Comparison of ENCODE assay signal across 1 cellular context in the genomic region with DNA sequence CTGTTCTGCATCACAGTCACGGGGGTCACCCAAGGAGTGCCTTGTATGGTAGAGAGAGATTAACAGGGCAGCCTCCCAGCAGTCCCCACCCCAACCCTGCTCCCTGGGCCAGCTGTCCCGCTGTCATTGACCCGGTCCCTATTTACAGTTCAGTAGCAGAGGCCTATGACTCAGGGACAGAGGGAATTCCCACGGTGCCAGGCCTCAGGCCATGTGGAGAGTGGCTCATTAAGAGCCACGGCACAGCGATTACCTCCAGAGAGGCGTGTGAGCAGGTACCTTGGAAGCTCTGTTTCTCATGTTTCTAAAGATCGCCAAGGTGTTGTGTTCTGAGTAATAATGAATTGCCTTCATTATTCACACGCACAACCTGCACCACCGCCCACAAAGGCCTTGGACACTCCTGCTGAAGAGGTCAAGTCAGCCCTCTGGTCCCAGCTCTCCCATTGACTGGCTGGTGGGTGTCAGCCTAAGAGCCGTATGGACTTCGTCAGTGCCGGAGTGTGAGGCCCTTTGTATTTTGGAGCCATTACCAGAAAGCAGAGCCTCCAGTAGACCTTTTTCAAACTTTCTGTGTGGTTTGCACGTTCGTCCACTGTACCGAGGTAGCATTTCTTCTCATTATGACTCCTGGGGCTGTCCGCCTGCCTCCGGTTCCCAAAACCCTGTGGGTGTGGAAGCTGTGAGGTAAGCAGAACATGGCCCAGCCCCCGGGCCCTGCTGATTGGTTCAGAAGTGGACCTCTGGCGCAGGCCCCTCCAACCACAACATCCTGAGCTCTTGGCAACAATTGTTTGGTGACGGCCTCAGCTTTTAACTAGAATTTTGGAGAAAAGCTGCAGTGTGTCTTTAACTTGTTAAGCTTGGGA.
TF ChIP-seq lines count a peak whose summit lies in the region.

No MANE protein-coding gene starts in this region.

TF ChIP-seq in GM12878, 131 proteins besides CTCF, POLR2A, EP300 and RAD21 (continued from another document):
- TF ChIP-seq, protein P1, sequence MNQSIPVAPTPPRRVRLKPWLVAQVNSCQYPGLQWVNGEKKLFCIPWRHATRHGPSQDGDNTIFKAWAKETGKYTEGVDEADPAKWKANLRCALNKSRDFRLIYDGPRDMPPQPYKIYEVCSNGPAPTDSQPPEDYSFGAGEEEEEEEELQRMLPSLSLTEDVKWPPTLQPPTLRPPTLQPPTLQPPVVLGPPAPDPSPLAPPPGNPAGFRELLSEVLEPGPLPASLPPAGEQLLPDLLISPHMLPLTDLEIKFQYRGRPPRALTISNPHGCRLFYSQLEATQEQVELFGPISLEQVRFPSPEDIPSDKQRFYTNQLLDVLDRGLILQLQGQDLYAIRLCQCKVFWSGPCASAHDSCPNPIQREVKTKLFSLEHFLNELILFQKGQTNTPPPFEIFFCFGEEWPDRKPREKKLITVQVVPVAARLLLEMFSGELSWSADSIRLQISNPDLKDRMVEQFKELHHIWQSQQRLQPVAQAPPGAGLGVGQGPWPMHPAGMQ (IDR thresholded peaks at IDR 0.05; ENCODE audit: borderline replicate concordance) = no peak
- TF ChIP-seq KDM1A (IDR thresholded peaks at IDR 0.05; ENCODE audit: borderline replicate concordance) (no peak), PML (IDR thresholded peaks at IDR 0.05; ENCODE audit: low read length) (0 out of 2 replicates have a peak, but pooled peaks have one; percentile 68), YY1 (IDR thresholded peaks at IDR 0.05; ENCODE audit: low read depth, low read length) (peak; percentile 51; the same call in 1 of the 2 replicates), IKZF1 (conservative IDR thresholded peaks at IDR 0.05) (peak; percentile 76), BCL11A (IDR thresholded peaks at IDR 0.05; ENCODE audit: low read depth, low read length) (peak; percentile 72), SP1 (IDR thresholded peaks at IDR 0.05; ENCODE audit: low read depth, low read length) (peak; percentile 77), POU2F2 (IDR thresholded peaks at IDR 0.05; ENCODE audit: borderline replicate concordance, low read depth, low read length) (peak; percentile 43; the same call in 2 of the 3 replicates), NBN (IDR thresholded peaks at IDR 0.05) (peak; percentile 79), SMC3 (IDR thresholded peaks at IDR 0.05; ENCODE audit: borderline replicate concordance, low read length) (no peak), CHD1 (IDR thresholded peaks at IDR 0.05; ENCODE audit: low read depth, low read length) (no peak), NRF1 (conservative IDR thresholded peaks at IDR 0.05; ENCODE audit: low read depth, low read length) (peak; percentile 39), ZBED1 (IDR thresholded peaks at IDR 0.05; ENCODE audit: borderline replicate concordance) (no peak; the same call in 1 of the 2 replicates), EED (IDR thresholded peaks at IDR 0.05; ENCODE audit: low read depth) (peak; percentile 77; the same call in 1 of the 2 replicates), RFX5 (IDR thresholded peaks at IDR 0.05; ENCODE audit: low read depth, low read length) (peak; percentile 89), YBX1 (IDR thresholded peaks at IDR 0.05) (no peak), FOS (IDR thresholded peaks at IDR 0.05; ENCODE audit: borderline replicate concordance, extremely low read depth, insufficient read length) (no peak), CREB1 (IDR thresholded peaks at IDR 0.05; ENCODE audit: low read depth) (peak; percentile 81), KAT2A (conservative IDR thresholded peaks at IDR 0.05; ENCODE audit: control insufficient read depth, low read depth, low read length) (no peak), ZNF24 (IDR thresholded peaks at IDR 0.05) (peak; percentile 91), RUNX3 (IDR thresholded peaks at IDR 0.05; ENCODE audit: low read length) (peak; percentile 87), CBFB (IDR thresholded peaks at IDR 0.05; ENCODE audit: low read depth) (peak; percentile 83), CREM (IDR thresholded peaks at IDR 0.05; ENCODE audit: low read depth) (peak; percentile 63), TCF3 (IDR thresholded peaks at IDR 0.05; ENCODE audit: borderline replicate concordance, insufficient read depth, low read depth, low read length) (peak; percentile 79), JUNB (IDR thresholded peaks at IDR 0.05) (peak; percentile 89), SRF (IDR thresholded peaks at IDR 0.05; ENCODE audit: low read depth in 2 of 2, low read length in 2 of 2) (peak in 1 of 2 experiments; percentile 51; a peak in 1 of 4 replicates)
- TF ChIP-seq, protein P2, sequence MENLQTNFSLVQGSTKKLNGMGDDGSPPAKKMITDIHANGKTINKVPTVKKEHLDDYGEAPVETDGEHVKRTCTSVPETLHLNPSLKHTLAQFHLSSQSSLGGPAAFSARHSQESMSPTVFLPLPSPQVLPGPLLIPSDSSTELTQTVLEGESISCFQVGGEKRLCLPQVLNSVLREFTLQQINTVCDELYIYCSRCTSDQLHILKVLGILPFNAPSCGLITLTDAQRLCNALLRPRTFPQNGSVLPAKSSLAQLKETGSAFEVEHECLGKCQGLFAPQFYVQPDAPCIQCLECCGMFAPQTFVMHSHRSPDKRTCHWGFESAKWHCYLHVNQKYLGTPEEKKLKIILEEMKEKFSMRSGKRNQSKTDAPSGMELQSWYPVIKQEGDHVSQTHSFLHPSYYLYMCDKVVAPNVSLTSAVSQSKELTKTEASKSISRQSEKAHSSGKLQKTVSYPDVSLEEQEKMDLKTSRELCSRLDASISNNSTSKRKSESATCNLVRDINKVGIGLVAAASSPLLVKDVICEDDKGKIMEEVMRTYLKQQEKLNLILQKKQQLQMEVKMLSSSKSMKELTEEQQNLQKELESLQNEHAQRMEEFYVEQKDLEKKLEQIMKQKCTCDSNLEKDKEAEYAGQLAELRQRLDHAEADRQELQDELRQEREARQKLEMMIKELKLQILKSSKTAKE (IDR thresholded peaks at IDR 0.05; ENCODE audit: low read depth, poor library complexity, severe bottlenecking) = peak; percentile 44
- TF ChIP-seq, protein P3, sequence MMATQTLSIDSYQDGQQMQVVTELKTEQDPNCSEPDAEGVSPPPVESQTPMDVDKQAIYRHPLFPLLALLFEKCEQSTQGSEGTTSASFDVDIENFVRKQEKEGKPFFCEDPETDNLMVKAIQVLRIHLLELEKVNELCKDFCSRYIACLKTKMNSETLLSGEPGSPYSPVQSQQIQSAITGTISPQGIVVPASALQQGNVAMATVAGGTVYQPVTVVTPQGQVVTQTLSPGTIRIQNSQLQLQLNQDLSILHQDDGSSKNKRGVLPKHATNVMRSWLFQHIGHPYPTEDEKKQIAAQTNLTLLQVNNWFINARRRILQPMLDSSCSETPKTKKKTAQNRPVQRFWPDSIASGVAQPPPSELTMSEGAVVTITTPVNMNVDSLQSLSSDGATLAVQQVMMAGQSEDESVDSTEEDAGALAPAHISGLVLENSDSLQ (IDR thresholded peaks at IDR 0.05) = peak; percentile 10; the same call in 1 of the 2 replicates
- TF ChIP-seq, protein P4, sequence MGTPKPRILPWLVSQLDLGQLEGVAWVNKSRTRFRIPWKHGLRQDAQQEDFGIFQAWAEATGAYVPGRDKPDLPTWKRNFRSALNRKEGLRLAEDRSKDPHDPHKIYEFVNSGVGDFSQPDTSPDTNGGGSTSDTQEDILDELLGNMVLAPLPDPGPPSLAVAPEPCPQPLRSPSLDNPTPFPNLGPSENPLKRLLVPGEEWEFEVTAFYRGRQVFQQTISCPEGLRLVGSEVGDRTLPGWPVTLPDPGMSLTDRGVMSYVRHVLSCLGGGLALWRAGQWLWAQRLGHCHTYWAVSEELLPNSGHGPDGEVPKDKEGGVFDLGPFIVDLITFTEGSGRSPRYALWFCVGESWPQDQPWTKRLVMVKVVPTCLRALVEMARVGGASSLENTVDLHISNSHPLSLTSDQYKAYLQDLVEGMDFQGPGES (IDR thresholded peaks at IDR 0.05) = no peak
- TF ChIP-seq, protein P5, sequence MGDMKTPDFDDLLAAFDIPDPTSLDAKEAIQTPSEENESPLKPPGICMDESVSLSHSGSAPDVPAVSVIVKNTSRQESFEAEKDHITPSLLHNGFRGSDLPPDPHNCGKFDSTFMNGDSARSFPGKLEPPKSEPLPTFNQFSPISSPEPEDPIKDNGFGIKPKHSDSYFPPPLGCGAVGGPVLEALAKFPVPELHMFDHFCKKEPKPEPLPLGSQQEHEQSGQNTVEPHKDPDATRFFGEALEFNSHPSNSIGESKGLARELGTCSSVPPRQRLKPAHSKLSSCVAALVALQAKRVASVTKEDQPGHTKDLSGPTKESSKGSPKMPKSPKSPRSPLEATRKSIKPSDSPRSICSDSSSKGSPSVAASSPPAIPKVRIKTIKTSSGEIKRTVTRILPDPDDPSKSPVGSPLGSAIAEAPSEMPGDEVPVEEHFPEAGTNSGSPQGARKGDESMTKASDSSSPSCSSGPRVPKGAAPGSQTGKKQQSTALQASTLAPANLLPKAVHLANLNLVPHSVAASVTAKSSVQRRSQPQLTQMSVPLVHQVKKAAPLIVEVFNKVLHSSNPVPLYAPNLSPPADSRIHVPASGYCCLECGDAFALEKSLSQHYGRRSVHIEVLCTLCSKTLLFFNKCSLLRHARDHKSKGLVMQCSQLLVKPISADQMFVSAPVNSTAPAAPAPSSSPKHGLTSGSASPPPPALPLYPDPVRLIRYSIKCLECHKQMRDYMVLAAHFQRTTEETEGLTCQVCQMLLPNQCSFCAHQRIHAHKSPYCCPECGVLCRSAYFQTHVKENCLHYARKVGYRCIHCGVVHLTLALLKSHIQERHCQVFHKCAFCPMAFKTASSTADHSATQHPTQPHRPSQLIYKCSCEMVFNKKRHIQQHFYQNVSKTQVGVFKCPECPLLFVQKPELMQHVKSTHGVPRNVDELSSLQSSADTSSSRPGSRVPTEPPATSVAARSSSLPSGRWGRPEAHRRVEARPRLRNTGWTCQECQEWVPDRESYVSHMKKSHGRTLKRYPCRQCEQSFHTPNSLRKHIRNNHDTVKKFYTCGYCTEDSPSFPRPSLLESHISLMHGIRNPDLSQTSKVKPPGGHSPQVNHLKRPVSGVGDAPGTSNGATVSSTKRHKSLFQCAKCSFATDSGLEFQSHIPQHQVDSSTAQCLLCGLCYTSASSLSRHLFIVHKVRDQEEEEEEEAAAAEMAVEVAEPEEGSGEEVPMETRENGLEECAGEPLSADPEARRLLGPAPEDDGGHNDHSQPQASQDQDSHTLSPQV (IDR thresholded peaks at IDR 0.05) = no peak
- TF ChIP-seq, protein P6, sequence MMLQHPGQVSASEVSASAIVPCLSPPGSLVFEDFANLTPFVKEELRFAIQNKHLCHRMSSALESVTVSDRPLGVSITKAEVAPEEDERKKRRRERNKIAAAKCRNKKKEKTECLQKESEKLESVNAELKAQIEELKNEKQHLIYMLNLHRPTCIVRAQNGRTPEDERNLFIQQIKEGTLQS (IDR thresholded peaks at IDR 0.05; ENCODE audit: borderline replicate concordance, extremely low read depth, low read depth, low read length) = no peak
- TF ChIP-seq, protein P7, sequence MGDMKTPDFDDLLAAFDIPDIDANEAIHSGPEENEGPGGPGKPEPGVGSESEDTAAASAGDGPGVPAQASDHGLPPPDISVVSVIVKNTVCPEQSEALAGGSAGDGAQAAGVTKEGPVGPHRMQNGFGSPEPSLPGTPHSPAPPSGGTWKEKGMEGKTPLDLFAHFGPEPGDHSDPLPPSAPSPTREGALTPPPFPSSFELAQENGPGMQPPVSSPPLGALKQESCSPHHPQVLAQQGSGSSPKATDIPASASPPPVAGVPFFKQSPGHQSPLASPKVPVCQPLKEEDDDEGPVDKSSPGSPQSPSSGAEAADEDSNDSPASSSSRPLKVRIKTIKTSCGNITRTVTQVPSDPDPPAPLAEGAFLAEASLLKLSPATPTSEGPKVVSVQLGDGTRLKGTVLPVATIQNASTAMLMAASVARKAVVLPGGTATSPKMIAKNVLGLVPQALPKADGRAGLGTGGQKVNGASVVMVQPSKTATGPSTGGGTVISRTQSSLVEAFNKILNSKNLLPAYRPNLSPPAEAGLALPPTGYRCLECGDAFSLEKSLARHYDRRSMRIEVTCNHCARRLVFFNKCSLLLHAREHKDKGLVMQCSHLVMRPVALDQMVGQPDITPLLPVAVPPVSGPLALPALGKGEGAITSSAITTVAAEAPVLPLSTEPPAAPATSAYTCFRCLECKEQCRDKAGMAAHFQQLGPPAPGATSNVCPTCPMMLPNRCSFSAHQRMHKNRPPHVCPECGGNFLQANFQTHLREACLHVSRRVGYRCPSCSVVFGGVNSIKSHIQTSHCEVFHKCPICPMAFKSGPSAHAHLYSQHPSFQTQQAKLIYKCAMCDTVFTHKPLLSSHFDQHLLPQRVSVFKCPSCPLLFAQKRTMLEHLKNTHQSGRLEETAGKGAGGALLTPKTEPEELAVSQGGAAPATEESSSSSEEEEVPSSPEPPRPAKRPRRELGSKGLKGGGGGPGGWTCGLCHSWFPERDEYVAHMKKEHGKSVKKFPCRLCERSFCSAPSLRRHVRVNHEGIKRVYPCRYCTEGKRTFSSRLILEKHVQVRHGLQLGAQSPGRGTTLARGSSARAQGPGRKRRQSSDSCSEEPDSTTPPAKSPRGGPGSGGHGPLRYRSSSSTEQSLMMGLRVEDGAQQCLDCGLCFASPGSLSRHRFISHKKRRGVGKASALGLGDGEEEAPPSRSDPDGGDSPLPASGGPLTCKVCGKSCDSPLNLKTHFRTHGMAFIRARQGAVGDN (IDR thresholded peaks at IDR 0.05) = peak; percentile 79
TF ChIP-seq in GM12878: peak in this region for 48.
